In genomic region chr3:49021213-49021812, GRCh38 we compare ENCODE assay signal across 8 cellular contexts. TPM values are rescaled to one million over a fixed set of nuclear protein-coding genes. Genes with fewer than 3 reads are reported as not detected.
DNase-seq lines count a peak whose midpoint lies in the region; ATAC-seq and TF ChIP-seq lines count a peak whose summit lies in the region.

No MANE protein-coding gene starts in this region.

- peaks cover 30% of the 10 kb centered on the region for H3K36me3 ChIP-seq in fibroblast of lung (ENCODE audit: control insufficient read depth, insufficient read depth, low read length)

- H3K4me3 Mint-ChIP-seq in activated T-helper 17 cell treated with anti-CD3 and anti-CD28 coated beads, Interleukin-2, amount 50 U/mL, for 72 hours: peak overlapping the region; percentile 90
- H3K4me3 Mint-ChIP-seq in naive thymus-derived CD8-positive, alpha-beta T cell: peak overlapping the region; percentile 90 to 99 (median 98)
- peak overlapping the region; percentile 91 to 95 for H3K4me3 Mint-ChIP-seq in stimulated activated naive B cell treated with anti-CD40 and anti-IgM and Interleukin-4, amounts not matched to agents 10 μg/mL and 1 μg/mL and 100 μg/mL, for 72 hours

- no peaks in the 10 kb centered on the region for H3K27me3 Mint-ChIP-seq in activated T-helper 17 cell treated with anti-CD3 and anti-CD28 coated beads, Interleukin-2, amount 50 U/mL, for 72 hours
- peaks cover 0 to 1% (median 0%) of the 10 kb centered on the region in 5 donors for H3K27me3 Mint-ChIP-seq in naive thymus-derived CD8-positive, alpha-beta T cell
- no peaks in the 10 kb centered on the region for H3K27me3 Mint-ChIP-seq in stimulated activated naive B cell treated with anti-CD40 and anti-IgM and Interleukin-4, amounts not matched to agents 10 μg/mL and 1 μg/mL and 100 μg/mL, for 72 hours

- peak overlapping the region; percentile 98 for H3K9ac ChIP-seq in fibroblast of lung (ENCODE audit: insufficient read depth, low read length)

- H3K79me2 ChIP-seq in fibroblast of lung (ENCODE audit: control insufficient read depth, insufficient read depth, low read length): peaks cover 39% of the 10 kb centered on the region

- DNase-seq in EH (ENCODE audit: low read depth) (peak; percentile 98), GOT3 (lab: John Stamatoyannopoulos, UW) (peak; percentile 93), LHCN-M2 (ENCODE audit: low read depth) (peak; percentile 97), RPMI7951 (ENCODE audit: low read depth) (peak; percentile 97), fibroblast of lung (ENCODE audit: low read depth in 2 of 2) (peak; percentile 93 to 97)
- peak; percentile 96 to 99 (median 98) for DNase-seq in naive thymus-derived CD8-positive, alpha-beta T cell
- peak; percentile 98 for DNase-seq in stimulated activated naive B cell treated with anti-CD40 and anti-IgM and Interleukin-4, amounts not matched to agents 10 μg/mL and 1 μg/mL and 100 μg/mL, for 72 hours

- H3K27me3 ChIP-seq in fibroblast of lung (ENCODE audit: control insufficient read depth, insufficient read depth, low read length): no peaks in the 10 kb centered on the region

- peaks cover 11% of the 10 kb centered on the region for H3K4me1 Mint-ChIP-seq in activated T-helper 17 cell treated with anti-CD3 and anti-CD28 coated beads, Interleukin-2, amount 50 U/mL, for 72 hours
- peaks cover 12 to 67% (median 50%) of the 10 kb centered on the region in 4 donors for H3K4me1 Mint-ChIP-seq in naive thymus-derived CD8-positive, alpha-beta T cell
- H3K4me1 Mint-ChIP-seq in stimulated activated naive B cell treated with anti-CD40 and anti-IgM and Interleukin-4, amounts not matched to agents 10 μg/mL and 1 μg/mL and 100 μg/mL, for 72 hours: peaks cover 38 to 78% of the 10 kb centered on the region in 2 donors

- peak overlapping the region; percentile 88 to 95 (median 93) for H3K4me3 ChIP-seq in fibroblast of lung (replicated peaks in 1 of 4; ENCODE audit: control extremely low read depth in 1 of 4, insufficient read depth in 1 of 4, low read depth in 3 of 4, low read length in 4 of 4)

- POLR2A ChIA-PET in naive thymus-derived CD8-positive, alpha-beta T cell (lab: Charles Lee): interaction anchor here (0.5 to 10.8 kb wide), 21 partner anchors 7 to 765 kb away, joined by 3 to 278 read pairs (median 7); partner anchors contain the start of genes ARIH2, IMPDH2, IP6K1 and NICN1

- H2AFZ ChIP-seq in fibroblast of lung (ENCODE audit: low read length): peak overlapping the region; percentile 34

- H3K36me3 Mint-ChIP-seq in activated T-helper 17 cell treated with anti-CD3 and anti-CD28 coated beads, Interleukin-2, amount 50 U/mL, for 72 hours (ENCODE audit: low read depth): peaks cover 48% of the 10 kb centered on the region
- H3K36me3 Mint-ChIP-seq in naive thymus-derived CD8-positive, alpha-beta T cell: peaks cover 0 to 29% (median 1%) of the 10 kb centered on the region in 3 donors
- peaks cover 53 to 58% of the 10 kb centered on the region in 2 donors for H3K36me3 Mint-ChIP-seq in stimulated activated naive B cell treated with anti-CD40 and anti-IgM and Interleukin-4, amounts not matched to agents 10 μg/mL and 1 μg/mL and 100 μg/mL, for 72 hours

- peak overlapping the region; percentile 89 for H3K27ac ChIP-seq in fibroblast of lung (ENCODE audit: insufficient read depth, low read length)

- peaks cover 11% of the 10 kb centered on the region for H3K4me1 ChIP-seq in fibroblast of lung (ENCODE audit: control insufficient read depth, extremely low read depth, insufficient read depth, low read length)

- peak; percentile 80 for ATAC-seq in activated T-helper 17 cell treated with anti-CD3 and anti-CD28 coated beads, Interleukin-2, amount 50 U/mL, for 72 hours (replicated peaks)
- peak; percentile 73 to 79 for ATAC-seq in naive thymus-derived CD8-positive, alpha-beta T cell
- peak; percentile 53 to 62 for ATAC-seq in stimulated activated naive B cell treated with anti-CD40 and anti-IgM and Interleukin-4, amounts not matched to agents 10 μg/mL and 1 μg/mL and 100 μg/mL, for 72 hours (replicated peaks)

- peak overlapping the region; percentile 86 for H3K4me2 ChIP-seq in fibroblast of lung (ENCODE audit: extremely low read depth, insufficient read depth, low read length)

- H3K9me3 Mint-ChIP-seq in activated T-helper 17 cell treated with anti-CD3 and anti-CD28 coated beads, Interleukin-2, amount 50 U/mL, for 72 hours: no peaks in the 10 kb centered on the region
- H3K9me3 Mint-ChIP-seq in naive thymus-derived CD8-positive, alpha-beta T cell: no peaks in the 10 kb centered on the region
- H3K9me3 Mint-ChIP-seq in stimulated activated naive B cell treated with anti-CD40 and anti-IgM and Interleukin-4, amounts not matched to agents 10 μg/mL and 1 μg/mL and 100 μg/mL, for 72 hours: no peaks in the 10 kb centered on the region

- H3K9me3 ChIP-seq in fibroblast of lung (ENCODE audit: control insufficient read depth, insufficient read depth, low read depth, low read length): no peaks in the 10 kb centered on the region

- no peaks in the 10 kb centered on the region for H4K20me1 ChIP-seq in fibroblast of lung (ENCODE audit: control insufficient read depth, extremely low read depth, insufficient read depth, low read length)

- no peak for TF ChIP-seq CTCF in fibroblast of lung (conservative IDR thresholded peaks at IDR 0.05 in 1 of 2, IDR thresholded peaks at IDR 0.05 in 1 of 2; ENCODE audit: low read depth in 1 of 2, low read length in 2 of 2)

- peak overlapping the region; percentile 94 for H3K27ac Mint-ChIP-seq in activated T-helper 17 cell treated with anti-CD3 and anti-CD28 coated beads, Interleukin-2, amount 50 U/mL, for 72 hours
- peak overlapping the region; percentile 96 to 99 (median 98) for H3K27ac Mint-ChIP-seq in naive thymus-derived CD8-positive, alpha-beta T cell
- peak overlapping the region; percentile 99 for H3K27ac Mint-ChIP-seq in stimulated activated naive B cell treated with anti-CD40 and anti-IgM and Interleukin-4, amounts not matched to agents 10 μg/mL and 1 μg/mL and 100 μg/mL, for 72 hours

RNA-seq across cellular contexts. Expression of gene NDUFAF3, which starts 0.6 kb away (rescaled TPM):
- total RNA-seq in LHCN-M2 (2014; rRNA removed): 116 and 162 TPM in 2 replicates
- 190 TPM for polyA plus RNA-seq in LHCN-M2 (2012)
- total RNA-seq in RPMI7951 (2014; rRNA removed; shearing (Covaris generic)): 260 and 301 TPM in 2 replicates
- total RNA-seq in activated T-helper 17 cell treated with anti-CD3 and anti-CD28 coated beads, Interleukin-2, amount 50 U/mL, for 72 hours: 10 to 100 TPM; 40.6 to 56.7 TPM
- 71.1 and 113 TPM in 2 replicates for total RNA-seq in fibroblast of lung
- 57.3 and 69.1 TPM in 2 replicates for polyA plus RNA-seq in fibroblast of lung
- polyA plus RNA-seq in fibroblast of lung (2012): 133 and 187 TPM in 2 replicates
- polyA minus RNA-seq in fibroblast of lung (ENCODE audit: low replicate concordance): 119 and 128 TPM in 2 replicates
- 10 to 100 TPM; 87.1 to 89.2 TPM for total RNA-seq in naive thymus-derived CD8-positive, alpha-beta T cell
- polyA plus RNA-seq in naive thymus-derived CD8-positive, alpha-beta T cell: 100 to 1,000 TPM; 140 to 226 (median 202) TPM

RNA-seq across cellular contexts. Expression of gene DALRD3, which starts 2.9 kb away (rescaled TPM):
- 42.5 and 45.7 TPM in 2 replicates for total RNA-seq in LHCN-M2 (2014; rRNA removed)
- polyA plus RNA-seq in LHCN-M2 (2012): 35.2 TPM
- total RNA-seq in RPMI7951 (2014; rRNA removed; shearing (Covaris generic)): 46.4 and 54.9 TPM in 2 replicates
- total RNA-seq in activated T-helper 17 cell treated with anti-CD3 and anti-CD28 coated beads, Interleukin-2, amount 50 U/mL, for 72 hours: 10 to 100 TPM; 20.9 to 21.2 TPM
- 53.4 and 70.2 TPM in 2 replicates for total RNA-seq in fibroblast of lung
- polyA plus RNA-seq in fibroblast of lung: 40.2 and 50.8 TPM in 2 replicates
- polyA plus RNA-seq in fibroblast of lung (2012): 36.3 and 39.3 TPM in 2 replicates
- 162 and 242 TPM in 2 replicates for polyA minus RNA-seq in fibroblast of lung (ENCODE audit: low replicate concordance)
- 10 to 100 TPM; 23.9 to 24.2 TPM for total RNA-seq in naive thymus-derived CD8-positive, alpha-beta T cell
- 10 to 100 TPM; 20.8 to 21.9 (median 21.8) TPM for polyA plus RNA-seq in naive thymus-derived CD8-positive, alpha-beta T cell

RNA-seq across cellular contexts. Expression of gene IMPDH2, which starts 7.9 kb away (rescaled TPM):
- 325 and 336 TPM in 2 replicates for total RNA-seq in LHCN-M2 (2014; rRNA removed)
- polyA plus RNA-seq in LHCN-M2 (2012): 230 TPM
- 305 and 426 TPM in 2 replicates for total RNA-seq in RPMI7951 (2014; rRNA removed; shearing (Covaris generic))
- total RNA-seq in activated T-helper 17 cell treated with anti-CD3 and anti-CD28 coated beads, Interleukin-2, amount 50 U/mL, for 72 hours: 100 to 1,000 TPM; 460 to 479 TPM
- 448 and 560 TPM in 2 replicates for total RNA-seq in fibroblast of lung
- 187 and 203 TPM in 2 replicates for polyA plus RNA-seq in fibroblast of lung
- polyA plus RNA-seq in fibroblast of lung (2012): 209 and 210 TPM in 2 replicates
- 274 and 472 TPM in 2 replicates for polyA minus RNA-seq in fibroblast of lung (ENCODE audit: low replicate concordance)
- 100 to 1,000 TPM; 121 to 129 TPM for total RNA-seq in naive thymus-derived CD8-positive, alpha-beta T cell
- 100 to 1,000 TPM in 2 of 3 donors, 10 to 100 TPM in 1; 97.3 to 121 (median 118) TPM for polyA plus RNA-seq in naive thymus-derived CD8-positive, alpha-beta T cell

RNA-seq across cellular contexts. Expression of gene WDR6, which starts 14.1 kb away (rescaled TPM):
- total RNA-seq in LHCN-M2 (2014; rRNA removed) (78.0 and 87.3 TPM in 2 replicates), fibroblast of lung (59.6 and 77.9 TPM in 2 replicates)
- 107 TPM for polyA plus RNA-seq in LHCN-M2 (2012)
- 44.7 and 49.5 TPM in 2 replicates for total RNA-seq in RPMI7951 (2014; rRNA removed; shearing (Covaris generic))
- total RNA-seq in activated T-helper 17 cell treated with anti-CD3 and anti-CD28 coated beads, Interleukin-2, amount 50 U/mL, for 72 hours: 100 to 1,000 TPM; 154 to 208 TPM
- polyA plus RNA-seq in fibroblast of lung: 58.7 and 68.2 TPM in 2 replicates
- 64.4 and 80.1 TPM in 2 replicates for polyA plus RNA-seq in fibroblast of lung (2012)
- 232 and 383 TPM in 2 replicates for polyA minus RNA-seq in fibroblast of lung (ENCODE audit: low replicate concordance)
- 100 to 1,000 TPM; 332 to 351 TPM for total RNA-seq in naive thymus-derived CD8-positive, alpha-beta T cell
- 100 to 1,000 TPM in 2 of 3 donors, 10 to 100 TPM in 1; 96.3 to 126 (median 111) TPM for polyA plus RNA-seq in naive thymus-derived CD8-positive, alpha-beta T cell

RNA-seq across cellular contexts. Expression of gene P4HTM, which starts 31.3 kb away (rescaled TPM):
- total RNA-seq in LHCN-M2 (2014; rRNA removed) (16.2 and 21.0 TPM in 2 replicates), fibroblast of lung (33.4 and 46.7 TPM in 2 replicates)
- polyA plus RNA-seq in LHCN-M2 (2012): 13.4 TPM
- total RNA-seq in RPMI7951 (2014; rRNA removed; shearing (Covaris generic)): 3.3 and 4.0 TPM in 2 replicates
- 10 to 100 TPM; 32.2 to 44.9 TPM for total RNA-seq in activated T-helper 17 cell treated with anti-CD3 and anti-CD28 coated beads, Interleukin-2, amount 50 U/mL, for 72 hours
- polyA plus RNA-seq in fibroblast of lung: 16.0 and 16.2 TPM in 2 replicates
- polyA plus RNA-seq in fibroblast of lung (2012): 14.4 and 16.1 TPM in 2 replicates
- 17.9 and 30.7 TPM in 2 replicates for polyA minus RNA-seq in fibroblast of lung (ENCODE audit: low replicate concordance)
- total RNA-seq in naive thymus-derived CD8-positive, alpha-beta T cell: 10 to 100 TPM; 57.0 to 62.5 TPM
- polyA plus RNA-seq in naive thymus-derived CD8-positive, alpha-beta T cell: 10 to 100 TPM; 20.3 to 23.3 (median 22.9) TPM

Comparison
In these comparisons a context has a peak if more than half of its experiments do, and no peak if none do; other contexts are left out.
1. Peak in every context shown above with its lines: DNase-seq, ATAC-seq, H3K4me3 ChIP-seq and H3K27ac ChIP-seq.